ENCODE assay signal across 17 cellular contexts in genomic region chr19:41194157-41194552, GRCh38. TPM values are rescaled to one million over a fixed set of nuclear protein-coding genes. Genes with fewer than 3 reads are reported as not detected.
DNase-seq lines count a peak whose midpoint lies in the region; ATAC-seq and TF ChIP-seq lines count a peak whose summit lies in the region.
"Had no signal": no experiment of that assay in that cellular context is flagged by ENCODE, and none has a peak within 500 bp of the region (broad histone marks: within the 10 kb centered on the region; RNA-seq: fewer than 3 reads in every experiment).

No MANE protein-coding gene starts in this region.

- no peaks in the 10 kb centered on the region for H4K20me1 ChIP-seq in BLaER1

- H3K27me3 Mint-ChIP-seq in WTC11 (ENCODE audit: low read depth): no peaks in the 10 kb centered on the region

- H3K4me3 Mint-ChIP-seq in WTC11: peak overlapping the region; percentile 93

- H3K4me1 Mint-ChIP-seq in WTC11: peaks cover 64% of the 10 kb centered on the region

- no peaks in the 10 kb centered on the region for H3K9me3 ChIP-seq in BLaER1
- H3K9me3 ChIP-seq in HUES64 (ENCODE audit: insufficient read depth, low read depth, low read length): no peaks in the 10 kb centered on the region
- H3K9me3 ChIP-seq in iPS-20b (ENCODE audit: insufficient read depth, low read depth, low read length): no peaks in the 10 kb centered on the region
- H3K9me3 ChIP-seq: left ventricle myocardium inferior, ovary, SK-N-SH had no signal

- H3K27ac Mint-ChIP-seq in WTC11: peak overlapping the region; percentile 88

- ATAC-seq in WTC11: no peak
- no peak for ATAC-seq in HG03378 (IDR thresholded peaks at IDR 0.05; ENCODE audit: unreplicated experiment)

- WGBS in HUES64: 38% methylated on average over 6 of the region's 6 CpGs

- no peaks in the 10 kb centered on the region for H3K36me3 ChIP-seq in BLaER1
- H3K36me3 ChIP-seq in HUES64 (ENCODE audit: insufficient read depth, low read length): peaks cover 46% of the 10 kb centered on the region
- H3K36me3 ChIP-seq in iPS-20b (ENCODE audit: insufficient read depth, low read depth, low read length): peaks cover 49% of the 10 kb centered on the region
- H3K36me3 ChIP-seq: left ventricle myocardium inferior, ovary had no signal

- H3K4me3 ChIP-seq in BLaER1 (no peak overlapping the region), HUES64 (ENCODE audit: low read length) (peak overlapping the region; percentile 89), iPS-20b (ENCODE audit: low read length) (peak overlapping the region; percentile 69)
- H3K4me3 ChIP-seq: ovary had no signal

- H3K9me3 Mint-ChIP-seq in WTC11: no peaks in the 10 kb centered on the region

- no peak overlapping the region for H3K9ac ChIP-seq in BLaER1
- peak overlapping the region; percentile 49; the same call in 1 of the 2 replicates for H3K9ac ChIP-seq in HUES64 (ENCODE audit: low read depth, low read length)
- H3K9ac ChIP-seq in iPS-20b (ENCODE audit: low read depth, low read length): peak overlapping the region; percentile 76; the same call in 1 of the 2 replicates
- H3K9ac ChIP-seq: SK-N-SH had no signal

- peak overlapping the region; percentile 54 for H3K4me2 ChIP-seq in BLaER1
- H3K4me2 ChIP-seq: SK-N-SH had no signal

- H3K36me3 Mint-ChIP-seq in WTC11: peaks cover 39% of the 10 kb centered on the region

- peaks cover 10% of the 10 kb centered on the region for H3K4me1 ChIP-seq in BLaER1
- peaks cover 24% of the 10 kb centered on the region for H3K4me1 ChIP-seq in HUES64 (ENCODE audit: insufficient read depth, low read length)
- peaks cover 21% of the 10 kb centered on the region for H3K4me1 ChIP-seq in iPS-20b (ENCODE audit: insufficient read depth, low read length)

- CTCF ChIA-PET in WTC11 (lab: Charles Lee): interaction anchor here (1.0 to 2.9 kb wide), 4 partner anchors 10 to 69 kb away, joined by 4 to 22 read pairs (median 10); partner anchors contain the start of gene HNRNPUL1

- H3K27me3 ChIP-seq in BLaER1 (peaks cover 27% of the 10 kb centered on the region), HUES64 (ENCODE audit: insufficient read depth, low read length) (no peaks in the 10 kb centered on the region), iPS-20b (ENCODE audit: insufficient read depth, low read length) (peaks cover 9% of the 10 kb centered on the region; the same call in 1 of the 2 replicates)
- H3K27me3 ChIP-seq: ovary had no signal

- no peak for TF ChIP-seq CTCF in WTC11 (IDR thresholded peaks at IDR 0.05)

- DNase-seq in WTC11 (ENCODE audit: low spot score): no peak
- DNase-seq in cerebellum (ENCODE audit: low spot score): no peak
- no peak for DNase-seq in stimulated activated CD4-positive, alpha-beta T cell treated with anti-CD3 and anti-CD28 coated beads, Interleukin-4, amount 100 ng/mL, for 1 hour
- DNase-seq in stimulated activated CD4-positive, alpha-beta T cell treated with anti-CD3 and anti-CD28 coated beads, Interleukin-2, amount 100 ng/mL, for 24 hours: no peak
- DNase-seq: activated CD4-positive, alpha-beta T cell treated with anti-CD3 and anti-CD28 coated beads, Interleukin-2, amount 50 U/mL, for 4 hours; activated naive CD4-positive, alpha-beta T cell treated with anti-CD3 and anti-CD28 coated beads, Interleukin-2, amount 50 U/mL, for 16 hours; AML-193; left ventricle myocardium inferior; NCI-H1417; NCI-H526 treated with DMSO at 0.1 percent for 48 hours; ovary; SK-N-SH had no signal

- H3K27ac ChIP-seq in BLaER1: no peak overlapping the region
- no peak overlapping the region for H3K27ac ChIP-seq in HUES64 (ENCODE audit: low read depth, low read length)
- H3K27ac ChIP-seq in iPS-20b (ENCODE audit: low read length): no peak overlapping the region
- H3K27ac ChIP-seq: HL-60, left ventricle myocardium inferior, ovary had no signal

- POLR2A ChIA-PET in WTC11 (lab: Charles Lee): interaction anchor here (0.5 to 1.6 kb wide), 4 partner anchors 18 to 70 kb away, joined by 3 to 4 read pairs (median 3); partner anchors contain the start of gene HNRNPUL1

TF ChIP-seq in WTC11, 78 proteins besides CTCF, POLR2A, EP300 and RAD21:
- no peak for TF ChIP-seq MXD4 (CRISPR knock-in tag; IDR thresholded peaks at IDR 0.05; ENCODE audit: borderline replicate concordance)
- TF ChIP-seq ZNF317 (CRISPR knock-in tag; IDR thresholded peaks at IDR 0.05; ENCODE audit: borderline replicate concordance, low read depth): no peak
- TF ChIP-seq FOXP1 (CRISPR knock-in tag; IDR thresholded peaks at IDR 0.05; ENCODE audit: borderline replicate concordance): no peak
- 0 out of 2 replicates have a peak, but pooled peaks have one; percentile 41 for TF ChIP-seq ETV6 (CRISPR knock-in tag; IDR thresholded peaks at IDR 0.05)
- no peak for TF ChIP-seq ZNF232 (CRISPR knock-in tag; IDR thresholded peaks at IDR 0.05)
- TF ChIP-seq ZNF396 (CRISPR knock-in tag; IDR thresholded peaks at IDR 0.05; ENCODE audit: borderline replicate concordance): no peak
- TF ChIP-seq ZSCAN18 (CRISPR knock-in tag; IDR thresholded peaks at IDR 0.05): no peak
- no peak for TF ChIP-seq RELA (CRISPR knock-in tag; IDR thresholded peaks at IDR 0.05; ENCODE audit: borderline replicate concordance)
TF ChIP-seq in WTC11: peak in this region for 1.

RNA-seq across cellular contexts. Expression of gene CYP2S1, which starts 1.1 kb away (rescaled TPM):
- polyA plus RNA-seq in HUES64 (2013, experiment 1 of 2): 96.5 TPM
- polyA plus RNA-seq in HUES64 (2013, experiment 2 of 2): 84.7 TPM
- total RNA-seq in WTC11 (2021) (173 to 191 TPM (median 188 TPM) in 3 replicates), cerebellum (0.64 TPM)

RNA-seq across cellular contexts. Expression of gene AXL, which starts 24.9 kb away (rescaled TPM):
- polyA plus RNA-seq in HUES64 (2013, experiment 1 of 2): 15.2 TPM
- 17.3 TPM for polyA plus RNA-seq in HUES64 (2013, experiment 2 of 2)
- total RNA-seq in WTC11 (2021) (25.0 to 27.3 TPM (median 27.0 TPM) in 3 replicates), cerebellum (10.6 TPM)

Comparison
In these comparisons a context has a peak if more than half of its experiments do, and no peak if none do; other contexts are left out.
1. RNA of gene CYP2S1, which starts 1.1 kb away (total RNA-seq): 173 to 191 TPM in WTC11; 0.64 TPM in cerebellum (single experiment); every median in the first group is over 100 times any median in the second.